In the genomic region with DNA sequence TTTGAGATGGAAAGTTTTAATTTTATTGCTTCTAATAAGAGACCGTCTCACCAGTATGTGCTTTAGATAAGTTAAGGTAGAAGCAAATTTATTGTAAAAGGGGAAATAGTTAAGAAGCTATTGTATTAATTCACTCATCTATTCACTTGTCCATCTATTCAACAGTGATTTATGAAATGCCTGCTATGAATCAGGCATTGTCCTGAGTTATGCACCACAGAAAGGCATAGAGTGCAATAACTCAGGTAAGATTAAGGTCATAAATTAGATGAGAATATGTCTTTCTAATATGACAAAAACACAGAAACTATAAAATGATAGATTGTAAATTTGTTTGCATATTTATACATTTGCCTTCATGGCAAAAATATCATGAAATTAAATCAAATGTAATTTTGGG, we compare ENCODE assay signal across 20 cellular contexts.
"Had no signal": no experiment of that assay in that cellular context is flagged by ENCODE, and none has a peak within 500 bp of the region (broad histone marks: within the 10 kb centered on the region; RNA-seq: fewer than 3 reads in every experiment).

No MANE protein-coding gene starts in this region.

- DNase-seq: stimulated activated CD4-positive, alpha-beta T cell treated with anti-CD3 and anti-CD28 coated beads, Interleukin-2, amount 100 ng/mL, for 48 hours; stimulated activated CD4-positive, alpha-beta T cell treated with anti-CD3 and anti-CD28 coated beads, Interleukin-4, amount 100 ng/mL, for 1 hour; stimulated activated CD4-positive, alpha-beta T cell treated with anti-CD3 and anti-CD28 coated beads, Interleukin-4, amount 100 ng/mL, for 24 hours; stimulated activated CD4-positive, alpha-beta T cell treated with anti-CD3 and anti-CD28 coated beads, Interleukin-4, amount 100 ng/mL, for 4 hours; stimulated activated CD8-positive, alpha-beta memory T cell treated with anti-CD3 and anti-CD28 coated beads, Interleukin-4, amount 100 ng/mL, for 48 hours; stimulated activated naive B cell treated with anti-CD40 and anti-IgM and Interleukin-4, amounts not matched to agents 10 μg/mL and 1 μg/mL and 100 μg/mL, for 72 hours; stimulated activated naive CD4-positive, alpha-beta T cell; stimulated activated naive CD4-positive, alpha-beta T cell treated with Interleukin-2 at 50 U/mL for 16 hours; stimulated activated naive CD8-positive, alpha-beta T cell treated with anti-CD3 and anti-CD28 coated beads, Interleukin-15, amount 100 ng/mL, for 72 hours; stimulated activated naive CD8-positive, alpha-beta T cell treated with anti-CD3 and anti-CD28 coated beads, Interleukin-15, Interleukin-2, amounts not matched to agents 100 U/mL and 50 U/mL, for 24 hours; stomach; substantia nigra; testis; thyroid gland; tibial artery; transverse colon; trophoblast cell; upper lobe of left lung; upper lobe of right lung; uterus had no signal
